ENCODE assay signal across 2 cellular contexts in the genomic region with DNA sequence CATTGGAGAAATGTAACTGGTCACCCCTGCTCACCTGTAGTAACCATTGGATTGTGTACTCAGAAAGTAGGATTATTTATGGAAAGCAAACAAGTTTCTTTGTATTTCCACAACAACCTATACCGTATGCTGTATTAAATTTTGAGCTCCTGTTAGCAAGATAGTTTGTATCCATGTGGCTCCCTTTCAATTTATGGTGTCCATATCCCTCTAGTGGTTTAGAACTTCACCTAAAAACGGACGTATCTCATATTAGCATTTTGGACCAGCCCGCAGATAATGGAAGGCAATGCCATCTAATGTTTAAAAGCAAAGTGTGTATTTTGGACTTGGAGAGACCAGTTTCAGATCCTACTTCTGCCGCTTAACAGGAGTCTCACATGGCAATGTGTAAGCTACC. TPM values are rescaled to one million over a fixed set of nuclear protein-coding genes. Genes with fewer than 3 reads are reported as not detected.
"Had no signal": no experiment of that assay in that cellular context is flagged by ENCODE, and none has a peak within 500 bp of the region (broad histone marks: within the 10 kb centered on the region; RNA-seq: fewer than 3 reads in every experiment).

No MANE protein-coding gene starts in this region.

RNA-seq across cellular contexts. Expression of a gene that starts 17.4 kb away (rescaled TPM):
- total RNA-seq: MCF 10A, PC-9 had no signal

RNA-seq across cellular contexts. Expression of a gene that starts 55.1 kb away (rescaled TPM):
- total RNA-seq: MCF 10A, PC-9 had no signal
